In the genomic region with DNA sequence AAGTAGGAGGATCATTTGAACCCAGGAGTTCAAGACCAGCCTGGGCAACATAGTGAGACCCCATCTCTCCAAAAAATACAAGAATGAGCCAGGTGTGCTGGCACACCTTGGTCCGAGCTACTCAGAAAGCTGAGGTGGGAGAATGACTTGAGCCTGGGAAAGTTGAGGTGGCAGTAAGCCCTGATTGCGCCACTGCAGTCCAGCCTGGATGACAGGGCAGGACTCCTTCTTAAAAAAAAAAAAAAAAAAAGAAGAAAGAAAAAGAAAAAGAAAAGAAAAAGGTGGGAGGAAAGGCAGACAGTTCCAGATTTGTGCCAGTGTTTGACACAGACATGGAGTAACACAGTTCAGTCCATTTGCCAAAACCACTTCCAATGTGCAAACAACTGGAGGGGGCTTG, we compare ENCODE assay signal across 17 cellular contexts.
DNase-seq lines count a peak whose midpoint lies in the region; ATAC-seq, FAIRE-seq and TF ChIP-seq lines count a peak whose summit lies in the region.
"Had no signal": no experiment of that assay in that cellular context is flagged by ENCODE, and none has a peak within 500 bp of the region (broad histone marks: within the 10 kb centered on the region; RNA-seq: fewer than 3 reads in every experiment).

No MANE protein-coding gene starts in this region.

- DNase-seq in A549 (ENCODE audit: low read depth in 1 of 2, low spot score in 1 of 2) (no peak), GM03348 (ENCODE audit: low spot score) (peak; percentile 28), chondrocyte (ENCODE audit: low spot score) (peak; percentile 22), osteoblast (ENCODE audit: insufficient read length, low spot score, missing footprints) (no peak), heart right ventricle (no peak), trophoblast cell (no peak)
- DNase-seq: activated CD4-positive, alpha-beta T cell treated with anti-CD3 and anti-CD28 coated beads for 36 hours; activated CD8-positive, alpha-beta memory T cell treated with anti-CD3 and anti-CD28 coated beads, Interleukin-2, amount 50 U/mL, for 48 hours; activated naive CD4-positive, alpha-beta T cell treated with anti-CD3 and anti-CD28 coated beads, Interleukin-2, amount 10 ng/mL, durations not matched to agents 7 days and 5 days; NCI-H1417 treated with DMSO at 0.1 percent for 48 hours had no signal

- intact Hi-C loops in heart right ventricle (cut with DNase I): loop anchor here in 2 of 10 donors (5.0 to 10.0 kb wide), 2 partner anchors 75 to 77 kb away; a partner anchor contains a TSS

- H3K14ac ChIP-seq in trophoblast cell (ENCODE audit: low read length): no peak overlapping the region

- no peaks in the 10 kb centered on the region for H3K27me3 ChIP-seq in osteoblast (ENCODE audit: insufficient read depth, low read length)
- H3K27me3 ChIP-seq in heart right ventricle: no peaks in the 10 kb centered on the region
- H3K27me3 ChIP-seq in trophoblast cell (ENCODE audit: insufficient read depth, low read length): no peaks in the 10 kb centered on the region
- H3K27me3 ChIP-seq: breast epithelium had no signal

- no peaks in the 10 kb centered on the region for H4K20me1 ChIP-seq in osteoblast (ENCODE audit: insufficient read depth, low read length)

- no peak for ATAC-seq in A549
- ATAC-seq in GM21390 (IDR thresholded peaks at IDR 0.05; ENCODE audit: unreplicated experiment): no peak
- no peak for ATAC-seq in heart right ventricle
- no peak for ATAC-seq in HG03520 (IDR thresholded peaks at IDR 0.05; ENCODE audit: unreplicated experiment)
- ATAC-seq: activated CD4-positive, alpha-beta T cell treated with anti-CD3 and anti-CD28 coated beads for 36 hours; stimulated activated memory B cell treated with anti-CD40 and anti-IgM and Interleukin-4, amounts not matched to agents 10 μg/mL and 1 μg/mL and 100 μg/mL, for 72 hours had no signal

- no peak overlapping the region for H4K8ac ChIP-seq in trophoblast cell (ENCODE audit: low read depth, low read length)

- no peak overlapping the region for H3K23ac ChIP-seq in trophoblast cell (ENCODE audit: low read length)

- CTCF ChIA-PET in A549 (lab: Yijun Ruan, JAX): interaction anchor here (4.3 kb wide), 1 partner anchor 146 kb away, joined by 23 read pairs; no protein-coding TSS in a partner anchor

- peak overlapping the region; percentile 36 to 76; a peak in 5 of 6 replicates for H3K27ac ChIP-seq in A549
- H3K27ac ChIP-seq in osteoblast (ENCODE audit: low read depth, low read length): peak overlapping the region; percentile 96
- H3K27ac ChIP-seq in heart right ventricle: peak overlapping the region in 2 of 10 donors; percentile 12 to 31
- H3K27ac ChIP-seq in trophoblast cell (ENCODE audit: low read depth, low read length): no peak overlapping the region

- H2BK120ac ChIP-seq in trophoblast cell (ENCODE audit: insufficient read depth, low read length, poor library complexity): no peak overlapping the region

- H3K36me3 Mint-ChIP-seq in chondrocyte (ENCODE audit: low read depth): peaks cover 6% of the 10 kb centered on the region
- H3K36me3 Mint-ChIP-seq: activated naive CD4-positive, alpha-beta T cell treated with anti-CD3 and anti-CD28 coated beads, Interleukin-2, amount 10 ng/mL, durations not matched to agents 7 days and 5 days; stimulated activated memory B cell treated with anti-CD40 and anti-IgM and Interleukin-4, amounts not matched to agents 10 μg/mL and 1 μg/mL and 100 μg/mL, for 72 hours had no signal

- H4K12ac ChIP-seq in trophoblast cell (ENCODE audit: low read depth, low read length): no peak overlapping the region

- H3K9me3 Mint-ChIP-seq in chondrocyte (ENCODE audit: low read depth): no peaks in the 10 kb centered on the region
- H3K9me3 Mint-ChIP-seq: activated naive CD4-positive, alpha-beta T cell treated with anti-CD3 and anti-CD28 coated beads, Interleukin-2, amount 10 ng/mL, durations not matched to agents 7 days and 5 days; stimulated activated memory B cell treated with anti-CD40 and anti-IgM and Interleukin-4, amounts not matched to agents 10 μg/mL and 1 μg/mL and 100 μg/mL, for 72 hours; T-helper 2 cell treated with Interferon-gamma antibody and Interleukin-4, amounts not matched to agents 5 μg/mL and 100 μg/mL, for 36 hours had no signal

- no peaks in the 10 kb centered on the region for H3K9me3 ChIP-seq in A549
- H3K9me3 ChIP-seq in osteoblast (ENCODE audit: low read depth, low read length): no peaks in the 10 kb centered on the region
- no peaks in the 10 kb centered on the region for H3K9me3 ChIP-seq in heart right ventricle
- H3K9me3 ChIP-seq in trophoblast cell (ENCODE audit: insufficient read depth, low read depth, low read length): no peaks in the 10 kb centered on the region
- H3K9me3 ChIP-seq: breast epithelium had no signal

- no peak overlapping the region for H3K4ac ChIP-seq in trophoblast cell (ENCODE audit: low read depth, low read length)

- H3K27me3 Mint-ChIP-seq in chondrocyte (ENCODE audit: low read depth): no peaks in the 10 kb centered on the region
- H3K27me3 Mint-ChIP-seq: activated CD4-positive, alpha-beta T cell treated with anti-CD3 and anti-CD28 coated beads for 36 hours; activated naive CD4-positive, alpha-beta T cell treated with anti-CD3 and anti-CD28 coated beads, Interleukin-2, amount 10 ng/mL, durations not matched to agents 7 days and 5 days had no signal

- H3K18ac ChIP-seq in trophoblast cell (ENCODE audit: low read length): no peak overlapping the region

- H2BK12ac ChIP-seq in trophoblast cell (ENCODE audit: low read length): no peak overlapping the region

- H2BK5ac ChIP-seq in trophoblast cell (ENCODE audit: low read depth, low read length, poor library complexity): no peak overlapping the region

- H3K79me2 ChIP-seq in osteoblast (ENCODE audit: insufficient read depth, low read length): peaks cover 36% of the 10 kb centered on the region
- H3K79me2 ChIP-seq in trophoblast cell (ENCODE audit: control insufficient read depth, insufficient read depth, low read length, poor library complexity): no peaks in the 10 kb centered on the region

- H3K79me1 ChIP-seq in trophoblast cell (ENCODE audit: low read length): no peaks in the 10 kb centered on the region

- no peak overlapping the region for H3K4me3 ChIP-seq in A549
- no peak overlapping the region for H3K4me3 ChIP-seq in osteoblast (ENCODE audit: insufficient read depth, low read length)
- H3K4me3 ChIP-seq in heart right ventricle: no peak overlapping the region
- no peak overlapping the region for H3K4me3 ChIP-seq in trophoblast cell (ENCODE audit: low read depth, low read length)
- H3K4me3 ChIP-seq: breast epithelium had no signal

- no peak for TF ChIP-seq EP300 in A549 (IDR thresholded peaks at IDR 0.05)

- 86% methylated on average over 2 of the region's 2 CpGs for WGBS in A549 (ENCODE audit: missing lambda C conversion rate)
- WGBS in heart right ventricle, 2 donors: 94 to 95% methylated on average over 2 of the region's 2 CpGs
- no CpG with 5 or more reads among the region's 2 CpGs for WGBS in trophoblast cell (ENCODE audit: extremely low coverage, insufficient coverage, insufficient read length)

- H2AK5ac ChIP-seq in trophoblast cell (ENCODE audit: low read length): no peak overlapping the region

- no peak overlapping the region for H4K91ac ChIP-seq in trophoblast cell (ENCODE audit: low read depth, low read length)

- POLR2A ChIA-PET in A549 (lab: Yijun Ruan, JAX): no interaction called here

- H3K4me3 Mint-ChIP-seq in chondrocyte (ENCODE audit: unreplicated experiment): no peak overlapping the region
- H3K4me3 Mint-ChIP-seq: activated CD4-positive, alpha-beta T cell treated with anti-CD3 and anti-CD28 coated beads for 36 hours; activated naive CD4-positive, alpha-beta T cell treated with anti-CD3 and anti-CD28 coated beads, Interleukin-2, amount 10 ng/mL, durations not matched to agents 7 days and 5 days; stimulated activated memory B cell treated with anti-CD40 and anti-IgM and Interleukin-4, amounts not matched to agents 10 μg/mL and 1 μg/mL and 100 μg/mL, for 72 hours; T-helper 2 cell treated with Interferon-gamma antibody and Interleukin-4, amounts not matched to agents 5 μg/mL and 100 μg/mL, for 36 hours had no signal

- no peak for TF ChIP-seq POLR2A in A549 (IDR thresholded peaks at IDR 0.05; ENCODE audit: low read length)

- H3K36me3 ChIP-seq in osteoblast (ENCODE audit: insufficient read depth, low read length): no peaks in the 10 kb centered on the region
- H3K36me3 ChIP-seq in heart right ventricle: no peaks in the 10 kb centered on the region
- no peaks in the 10 kb centered on the region for H3K36me3 ChIP-seq in trophoblast cell (ENCODE audit: control insufficient read depth in 1 of 2, insufficient read depth in 2 of 2, low read length in 2 of 2)
- H3K36me3 ChIP-seq: breast epithelium had no signal

- no peak overlapping the region for H3K9ac ChIP-seq in trophoblast cell (ENCODE audit: low read length)

- peaks cover 93% of the 10 kb centered on the region for H3K4me1 Mint-ChIP-seq in chondrocyte (ENCODE audit: low read depth)

- peaks cover 33% of the 10 kb centered on the region for H3K4me1 ChIP-seq in A549
- peaks cover 76% of the 10 kb centered on the region for H3K4me1 ChIP-seq in osteoblast (ENCODE audit: insufficient read depth, low read length)
- H3K4me1 ChIP-seq in heart right ventricle: peaks cover 0 to 66% (median 28%) of the 10 kb centered on the region in 9 donors
- no peaks in the 10 kb centered on the region for H3K4me1 ChIP-seq in trophoblast cell (ENCODE audit: control insufficient read depth in 1 of 2, insufficient read depth in 2 of 2, low read length in 2 of 2)
- H3K4me1 ChIP-seq: breast epithelium had no signal

- H2AFZ ChIP-seq in osteoblast (ENCODE audit: low read length): no peak overlapping the region
- H2AFZ ChIP-seq in trophoblast cell (ENCODE audit: insufficient read depth, low read length, poor library complexity): no peak overlapping the region

- peak overlapping the region; percentile 85 for H3K4me2 ChIP-seq in A549
- peak overlapping the region; percentile 70 for H3K4me2 ChIP-seq in osteoblast (ENCODE audit: insufficient read depth, low read length)
- no peak overlapping the region for H3K4me2 ChIP-seq in trophoblast cell (ENCODE audit: low read length)

- no peak for TF ChIP-seq RAD21 in A549 (conservative IDR thresholded peaks at IDR 0.05 in 1 of 2, IDR thresholded peaks at IDR 0.05 in 1 of 2)

- FAIRE-seq in A549 (lab: Jason Lieb, UNC): no peak
- FAIRE-seq: G401.6, GM12891 had no signal

- peak overlapping the region; percentile 98 for H3K27ac Mint-ChIP-seq in chondrocyte (ENCODE audit: unreplicated experiment)
- H3K27ac Mint-ChIP-seq: activated CD4-positive, alpha-beta T cell treated with anti-CD3 and anti-CD28 coated beads for 36 hours; activated naive CD4-positive, alpha-beta T cell treated with anti-CD3 and anti-CD28 coated beads, Interleukin-2, amount 10 ng/mL, durations not matched to agents 7 days and 5 days; stimulated activated memory B cell treated with anti-CD40 and anti-IgM and Interleukin-4, amounts not matched to agents 10 μg/mL and 1 μg/mL and 100 μg/mL, for 72 hours; T-helper 2 cell treated with Interferon-gamma antibody and Interleukin-4, amounts not matched to agents 5 μg/mL and 100 μg/mL, for 36 hours had no signal

- no peak for TF ChIP-seq CTCF in A549 (IDR thresholded peaks at IDR 0.05)
- TF ChIP-seq CTCF in chondrocyte (IDR thresholded peaks at IDR 0.05): no peak
- no peak for TF ChIP-seq CTCF in osteoblast (IDR thresholded peaks at IDR 0.05; ENCODE audit: extremely low read depth, low read depth, low read length)
- no peak for TF ChIP-seq CTCF in heart right ventricle (IDR thresholded peaks at IDR 0.05)

TF ChIP-seq in A549, 52 proteins besides CTCF, POLR2A, EP300 and RAD21 (continues in another document):
- no peak for TF ChIP-seq RNF2 (IDR thresholded peaks at IDR 0.05; ENCODE audit: borderline replicate concordance, low read depth)

Comparison
In these comparisons a context has a peak if more than half of its experiments do, and no peak if none do; other contexts are left out.
1. DNase-seq: peak in GM03348 (single experiment) and chondrocyte (single experiment); none in A549 (0 of 2), osteoblast (single experiment), heart right ventricle (0 of 2) and trophoblast cell (0 of 2).